Comparison of ENCODE assay signal across 14 cellular contexts in the genomic region with DNA sequence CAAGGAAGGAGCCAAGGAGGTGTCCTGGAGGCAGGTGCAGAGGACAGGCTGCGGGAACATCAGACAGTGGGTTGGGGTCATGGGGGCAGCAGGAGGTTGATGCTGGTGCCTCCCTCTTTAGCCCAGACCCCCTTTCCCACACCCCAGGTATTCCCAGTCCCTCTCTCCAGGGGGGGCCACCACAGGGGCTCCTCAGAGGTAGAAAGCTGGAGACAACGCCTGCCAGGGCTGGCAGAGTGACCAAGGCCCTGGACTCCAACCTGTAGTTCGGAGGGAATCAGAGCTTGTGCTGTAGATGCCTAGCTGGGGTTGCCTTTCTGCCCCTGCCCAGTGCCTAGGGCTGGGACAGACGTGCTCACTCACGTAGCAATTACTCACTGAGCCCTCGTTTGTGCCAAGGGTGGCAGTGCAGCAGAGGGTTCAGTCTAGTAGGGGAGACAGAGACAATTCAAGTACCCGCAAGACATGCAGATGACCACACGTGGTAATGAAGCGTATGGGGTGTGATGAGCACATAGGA.
DNase-seq lines count a peak whose midpoint lies in the region; ATAC-seq, FAIRE-seq and TF ChIP-seq lines count a peak whose summit lies in the region.
"Had no signal": no experiment of that assay in that cellular context is flagged by ENCODE, and none has a peak within 500 bp of the region (broad histone marks: within the 10 kb centered on the region; RNA-seq: fewer than 3 reads in every experiment).

No MANE protein-coding gene starts in this region.

- no peaks in the 10 kb centered on the region for H3K27me3 ChIP-seq in right atrium auricular region
- H3K27me3 ChIP-seq in H1 (replicated peaks in 1 of 4; ENCODE audit: control insufficient read depth in 3 of 4, extremely low read depth in 1 of 4, insufficient read depth in 3 of 4, low read length in 3 of 4), result no peaks in the 10 kb centered on the region
- no peaks in the 10 kb centered on the region for H3K27me3 ChIP-seq in keratinocyte (ENCODE audit: control insufficient read depth, extremely low read depth, insufficient read depth, low read length)
- H3K27me3 ChIP-seq: BLaER1 treated with 17β-estradiol and CSF1 and Interleukin-3, amounts not matched to agents 10 nM and 100 nM had no signal

- H2AFZ ChIP-seq in H1 (ENCODE audit: low read length) (no peak overlapping the region), keratinocyte (ENCODE audit: control insufficient read depth, low read length) (no peak overlapping the region)

- no peak overlapping the region for H3K23ac ChIP-seq in H1 (ENCODE audit: insufficient read length)

- H3K36me3 ChIP-seq in right atrium auricular region (no peaks in the 10 kb centered on the region), H1 (ENCODE audit: control insufficient read depth in 2 of 4, insufficient read depth in 4 of 4, low read length in 3 of 4) (no peaks in the 10 kb centered on the region), keratinocyte (ENCODE audit: control insufficient read depth in 2 of 2, extremely low read depth in 1 of 2, insufficient read depth in 2 of 2, low read length in 2 of 2) (no peaks in the 10 kb centered on the region)
- H3K36me3 ChIP-seq: BLaER1 treated with 17β-estradiol and CSF1 and Interleukin-3, amounts not matched to agents 10 nM and 100 nM had no signal

- 91% methylated on average over 9 of the region's 9 CpGs; no CpG with 5 or more reads in 1 of the 2 experiments for WGBS in H1 (ENCODE audit: extremely low coverage in 1 of 2, insufficient coverage in 1 of 2, insufficient read length in 1 of 2, insufficient replicate concordance in 2 of 2, low coverage in 1 of 2, low lambda C conversion rate in 2 of 2, missing lambda C conversion rate in 1 of 2), 2 experiments

- no peaks in the 10 kb centered on the region for H3K79me2 ChIP-seq in H1 (ENCODE audit: control insufficient read depth in 1 of 2, insufficient read depth in 2 of 2, low read length in 2 of 2)
- no peaks in the 10 kb centered on the region for H3K79me2 ChIP-seq in keratinocyte (ENCODE audit: control insufficient read depth, insufficient read depth, low read length)

- H3K18ac ChIP-seq in H1 (ENCODE audit: extremely low read depth, low read length), result no peak overlapping the region

- no peak overlapping the region for H4K91ac ChIP-seq in H1 (replicated peaks; ENCODE audit: insufficient read length, low read length)

- H3K79me1 ChIP-seq in H1 (ENCODE audit: low read depth, low read length), result no peaks in the 10 kb centered on the region

- H2BK15ac ChIP-seq in H1 (ENCODE audit: low read length), result peak overlapping the region; percentile 83; the same call in 1 of the 2 replicates

- peak; percentile 13 for DNase-seq in right atrium auricular region (ENCODE audit: low spot score)
- no peak for DNase-seq in left cardiac atrium
- no peak for DNase-seq in H1 (ENCODE audit: low read depth in 1 of 2, low spot score in 2 of 2)
- no peak for DNase-seq in keratinocyte (ENCODE audit: low read depth, low spot score)
- DNase-seq in progenitor cell of endocrine pancreas (ENCODE audit: low spot score, unreplicated experiment), result peak; percentile 6
- no peak for DNase-seq in activated naive CD8-positive, alpha-beta T cell treated with anti-CD3 and anti-CD28 coated beads for 36 hours
- DNase-seq in activated T-helper 1 cell treated with anti-CD3 and anti-CD28 coated beads, Interleukin-12 subunit alpha, Interleukin-12 subunit beta, Interleukin-2, Interleukin-4 antibody, amounts not matched to agents 30 ng/mL and 10 ng/mL and 1 ng/mL, durations not matched to agents 14 hours and 24 hours and 36 hours (ENCODE audit: low spot score), result no peak
- no peak for DNase-seq in NOMO-1 (lab: John Stamatoyannopoulos, UW; ENCODE audit: unreplicated experiment in 2 of 2)
- DNase-seq: ACHN; CD4-positive, CD25-positive, alpha-beta regulatory T cell; DMS 273 treated with DMSO at 0.1 percent for 48 hours had no signal

- no peak overlapping the region for H4K8ac ChIP-seq in H1 (ENCODE audit: extremely low read depth, insufficient read depth, low read length)

- dilution Hi-C loops in keratinocyte (cut with MboI; ENCODE audit: extremely low pct_ligation_motif_present, low sequenced_read_pairs), result no loop called here

- no peak overlapping the region for H2BK5ac ChIP-seq in H1 (ENCODE audit: low read depth, low read length)

- peaks cover 0 to 5% of the 10 kb centered on the region in 2 donors for H3K9me3 ChIP-seq in right atrium auricular region
- peaks cover 0 to 5% of the 10 kb centered on the region in 2 experiments; a peak in 1 of 4 replicates for H3K9me3 ChIP-seq in H1 (ENCODE audit: insufficient read depth in 2 of 2, low read depth in 1 of 2, low read length in 1 of 2)
- H3K9me3 ChIP-seq in keratinocyte (ENCODE audit: control insufficient read depth, low read depth, low read length), result no peaks in the 10 kb centered on the region

- no peak for TF ChIP-seq POLR2A in H1 (IDR thresholded peaks at IDR 0.05; ENCODE audit: control extremely low read depth in 1 of 2, low read depth in 2 of 2, low read length in 2 of 2)

- H4K20me1 ChIP-seq in H1 (replicated peaks in 1 of 2; ENCODE audit: control insufficient read depth in 1 of 2, insufficient read depth in 2 of 2, low read length in 2 of 2), result no peaks in the 10 kb centered on the region
- H4K20me1 ChIP-seq in keratinocyte (ENCODE audit: control insufficient read depth, extremely low read depth, insufficient read depth, low read length), result no peaks in the 10 kb centered on the region
- H4K20me1 ChIP-seq: BLaER1 treated with 17β-estradiol and CSF1 and Interleukin-3, amounts not matched to agents 10 nM and 100 nM had no signal

- no peak overlapping the region for H3K27ac Mint-ChIP-seq in progenitor cell of endocrine pancreas
- H3K27ac Mint-ChIP-seq in activated naive CD8-positive, alpha-beta T cell treated with anti-CD3 and anti-CD28 coated beads for 36 hours, result no peak overlapping the region
- H3K27ac Mint-ChIP-seq in activated T-helper 1 cell treated with anti-CD3 and anti-CD28 coated beads, Interleukin-12 subunit alpha, Interleukin-12 subunit beta, Interleukin-2, Interleukin-4 antibody, amounts not matched to agents 30 ng/mL and 10 ng/mL and 1 ng/mL, durations not matched to agents 14 hours and 24 hours and 36 hours, result no peak overlapping the region

- no peaks in the 10 kb centered on the region for H3K9me1 ChIP-seq in keratinocyte (ENCODE audit: control insufficient read depth, extremely low read depth, insufficient read depth, low read length)

- TF ChIP-seq EP300 in H1 (IDR thresholded peaks at IDR 0.05; ENCODE audit: borderline replicate concordance in 1 of 2, low read depth in 2 of 2, low read length in 2 of 2), result no peak

- TF ChIP-seq CTCF in right atrium auricular region (IDR thresholded peaks at IDR 0.05), result no peak
- TF ChIP-seq CTCF in H1 (IDR thresholded peaks at IDR 0.05; ENCODE audit: control extremely low read depth in 1 of 3, insufficient read depth in 1 of 3, low read depth in 1 of 3, low read length in 3 of 3), result no peak
- TF ChIP-seq CTCF in keratinocyte (optimal IDR thresholded peaks at IDR 0.05 in 1 of 3, IDR thresholded peaks at IDR 0.05 in 1 of 3, conservative IDR thresholded peaks at IDR 0.05 in 1 of 3; ENCODE audit: extremely low read depth in 1 of 3, insufficient read depth in 2 of 3, low read length in 3 of 3), result peak in 1 of 3 experiments; percentile 5
- TF ChIP-seq CTCF in progenitor cell of endocrine pancreas (IDR thresholded peaks at IDR 0.05; ENCODE audit: unreplicated experiment), result no peak

- no peak overlapping the region for H3K4me3 ChIP-seq in right atrium auricular region
- no peak overlapping the region for H3K4me3 ChIP-seq in H1 (ENCODE audit: extremely low read depth in 1 of 4, insufficient read depth in 2 of 4, low read depth in 3 of 4, low read length in 4 of 4)
- H3K4me3 ChIP-seq in keratinocyte (ENCODE audit: control insufficient read depth in 2 of 3, extremely low read depth in 1 of 3, insufficient read depth in 2 of 3, low read depth in 1 of 3, low read length in 3 of 3), result no peak overlapping the region
- H3K4me3 ChIP-seq: BLaER1 treated with 17β-estradiol and CSF1 and Interleukin-3, amounts not matched to agents 10 nM and 100 nM had no signal

- POLR2A ChIA-PET in H1 (lab: Charles Lee; ENCODE audit: partially characterized antibody), result no interaction called here

- H3K27ac ChIP-seq in right atrium auricular region (no peak overlapping the region), H1 (ENCODE audit: low read depth, low read length) (no peak overlapping the region), keratinocyte (ENCODE audit: control insufficient read depth, insufficient read depth, low read length) (no peak overlapping the region)
- H3K27ac ChIP-seq: BLaER1 treated with 17β-estradiol and CSF1 and Interleukin-3, amounts not matched to agents 10 nM and 100 nM had no signal

- no peak overlapping the region for H3K4ac ChIP-seq in H1 (replicated peaks; ENCODE audit: insufficient read length, low read depth, low read length)

- H3K9ac ChIP-seq in H1 (replicated peaks in 1 of 4; ENCODE audit: extremely low read depth in 1 of 4, low read depth in 3 of 4, low read length in 3 of 4), result no peak overlapping the region
- H3K9ac ChIP-seq in keratinocyte (ENCODE audit: control insufficient read depth, extremely low read depth, insufficient read depth, low read length), result no peak overlapping the region
- H3K9ac ChIP-seq: BLaER1 treated with 17β-estradiol and CSF1 and Interleukin-3, amounts not matched to agents 10 nM and 100 nM had no signal

- no peak overlapping the region; the same call in 1 of the 2 replicates for H2AK5ac ChIP-seq in H1 (ENCODE audit: low read depth, low read length)

- H2BK12ac ChIP-seq in H1 (ENCODE audit: low read depth, low read length), result no peak overlapping the region; the same call in 1 of the 2 replicates

- H3K9me3 Mint-ChIP-seq in progenitor cell of endocrine pancreas (ENCODE audit: low read depth), result peaks cover 7% of the 10 kb centered on the region
- H3K9me3 Mint-ChIP-seq in activated naive CD8-positive, alpha-beta T cell treated with anti-CD3 and anti-CD28 coated beads for 36 hours, result peaks cover under 1% of the 10 kb centered on the region
- peaks cover 1% of the 10 kb centered on the region for H3K9me3 Mint-ChIP-seq in activated T-helper 1 cell treated with anti-CD3 and anti-CD28 coated beads, Interleukin-12 subunit alpha, Interleukin-12 subunit beta, Interleukin-2, Interleukin-4 antibody, amounts not matched to agents 30 ng/mL and 10 ng/mL and 1 ng/mL, durations not matched to agents 14 hours and 24 hours and 36 hours

- no peak for TF ChIP-seq RAD21 in H1 (IDR thresholded peaks at IDR 0.05 in 1 of 2, conservative IDR thresholded peaks at IDR 0.05 in 1 of 2; ENCODE audit: low read depth in 2 of 2, low read length in 2 of 2)

- no peak overlapping the region for H2BK120ac ChIP-seq in H1 (replicated peaks; ENCODE audit: low read depth, low read length)

- CTCF ChIA-PET in H1 (lab: Charles Lee; ENCODE audit: partially characterized antibody), result interaction anchor here (0.7 to 2.9 kb wide), 7 partner anchors 14 to 320 kb away, joined by 3 to 17 read pairs (median 3); no protein-coding TSS in a partner anchor

- no peak for ATAC-seq in left cardiac atrium
- ATAC-seq: HCT116 had no signal

- FAIRE-seq in H1 (lab: Jason Lieb, UNC), result no peak
- FAIRE-seq in keratinocyte (lab: Jason Lieb, UNC), result peak; percentile 79
- FAIRE-seq: H54 had no signal

- H3K4me2 ChIP-seq in H1 (ENCODE audit: insufficient read depth in 1 of 2, low read depth in 2 of 2, low read length in 2 of 2) (no peak overlapping the region), keratinocyte (ENCODE audit: control insufficient read depth, extremely low read depth, insufficient read depth, low read depth, low read length) (peak overlapping the region; percentile 14)
- H3K4me2 ChIP-seq: BLaER1 treated with 17β-estradiol and CSF1 and Interleukin-3, amounts not matched to agents 10 nM and 100 nM had no signal

- no peak overlapping the region for H2BK20ac ChIP-seq in H1 (ENCODE audit: low read length)

- peaks cover 4% of the 10 kb centered on the region for H3K4me1 Mint-ChIP-seq in progenitor cell of endocrine pancreas (ENCODE audit: low read depth)
- H3K4me1 Mint-ChIP-seq in activated naive CD8-positive, alpha-beta T cell treated with anti-CD3 and anti-CD28 coated beads for 36 hours, result no peaks in the 10 kb centered on the region
- no peaks in the 10 kb centered on the region for H3K4me1 Mint-ChIP-seq in activated T-helper 1 cell treated with anti-CD3 and anti-CD28 coated beads, Interleukin-12 subunit alpha, Interleukin-12 subunit beta, Interleukin-2, Interleukin-4 antibody, amounts not matched to agents 30 ng/mL and 10 ng/mL and 1 ng/mL, durations not matched to agents 14 hours and 24 hours and 36 hours (ENCODE audit: low read depth)
- H3K4me1 Mint-ChIP-seq: CD4-positive, CD25-positive, alpha-beta regulatory T cell had no signal

- H3K4me3 Mint-ChIP-seq in progenitor cell of endocrine pancreas (ENCODE audit: low read depth), result no peak overlapping the region
- no peak overlapping the region for H3K4me3 Mint-ChIP-seq in activated naive CD8-positive, alpha-beta T cell treated with anti-CD3 and anti-CD28 coated beads for 36 hours
- no peak overlapping the region for H3K4me3 Mint-ChIP-seq in activated T-helper 1 cell treated with anti-CD3 and anti-CD28 coated beads, Interleukin-12 subunit alpha, Interleukin-12 subunit beta, Interleukin-2, Interleukin-4 antibody, amounts not matched to agents 30 ng/mL and 10 ng/mL and 1 ng/mL, durations not matched to agents 14 hours and 24 hours and 36 hours
- H3K4me3 Mint-ChIP-seq: CD4-positive, CD25-positive, alpha-beta regulatory T cell had no signal

- no peak overlapping the region for H3K14ac ChIP-seq in H1 (ENCODE audit: insufficient read length)

- no peaks in the 10 kb centered on the region for H3K4me1 ChIP-seq in right atrium auricular region
- no peaks in the 10 kb centered on the region; a peak in 2 of 7 replicates for H3K4me1 ChIP-seq in H1 (replicated peaks in 1 of 4; ENCODE audit: control insufficient read depth in 3 of 4, insufficient read depth in 4 of 4, low read length in 3 of 4)
- H3K4me1 ChIP-seq in keratinocyte (ENCODE audit: control insufficient read depth, extremely low read depth, insufficient read depth, low read length), result peaks cover 15% of the 10 kb centered on the region
- H3K4me1 ChIP-seq: BLaER1 treated with 17β-estradiol and CSF1 and Interleukin-3, amounts not matched to agents 10 nM and 100 nM had no signal

- H3K23me2 ChIP-seq in H1 (ENCODE audit: low read depth, low read length), result no peaks in the 10 kb centered on the region

- no peaks in the 10 kb centered on the region for H3K36me3 Mint-ChIP-seq in progenitor cell of endocrine pancreas (ENCODE audit: insufficient read depth)
- no peaks in the 10 kb centered on the region for H3K36me3 Mint-ChIP-seq in activated naive CD8-positive, alpha-beta T cell treated with anti-CD3 and anti-CD28 coated beads for 36 hours
- H3K36me3 Mint-ChIP-seq in activated T-helper 1 cell treated with anti-CD3 and anti-CD28 coated beads, Interleukin-12 subunit alpha, Interleukin-12 subunit beta, Interleukin-2, Interleukin-4 antibody, amounts not matched to agents 30 ng/mL and 10 ng/mL and 1 ng/mL, durations not matched to agents 14 hours and 24 hours and 36 hours (ENCODE audit: low read depth), result no peaks in the 10 kb centered on the region
- H3K36me3 Mint-ChIP-seq: CD4-positive, CD25-positive, alpha-beta regulatory T cell had no signal

- no peak overlapping the region for H4K5ac ChIP-seq in H1 (ENCODE audit: insufficient read length, low read depth, low read length)

- no peak overlapping the region for H3K56ac ChIP-seq in H1 (replicated peaks; ENCODE audit: insufficient read length, low read depth, low read length)

- H3K27me3 Mint-ChIP-seq in progenitor cell of endocrine pancreas, result peaks cover 14% of the 10 kb centered on the region
- peaks cover 42% of the 10 kb centered on the region for H3K27me3 Mint-ChIP-seq in activated naive CD8-positive, alpha-beta T cell treated with anti-CD3 and anti-CD28 coated beads for 36 hours
- peaks cover 3% of the 10 kb centered on the region for H3K27me3 Mint-ChIP-seq in activated T-helper 1 cell treated with anti-CD3 and anti-CD28 coated beads, Interleukin-12 subunit alpha, Interleukin-12 subunit beta, Interleukin-2, Interleukin-4 antibody, amounts not matched to agents 30 ng/mL and 10 ng/mL and 1 ng/mL, durations not matched to agents 14 hours and 24 hours and 36 hours (ENCODE audit: insufficient read depth)

- intact Hi-C loops in left cardiac atrium (cut with DNase I), result no loop called here
- intact Hi-C loops in activated T-helper 1 cell treated with anti-CD3 and anti-CD28 coated beads, Interleukin-12 subunit alpha, Interleukin-12 subunit beta, Interleukin-2, Interleukin-4 antibody, amounts not matched to agents 30 ng/mL and 10 ng/mL and 1 ng/mL, durations not matched to agents 14 hours and 24 hours and 36 hours (cut with micrococcal nuclease), result no loop called here

Comparison
In these comparisons a context has a peak if more than half of its experiments do, and no peak if none do; other contexts are left out.
1. DNase-seq: peak in right atrium auricular region (single experiment) and progenitor cell of endocrine pancreas (single experiment); none in left cardiac atrium (single experiment), H1 (0 of 2), keratinocyte (single experiment), activated naive CD8-positive, alpha-beta T cell treated with anti-CD3 and anti-CD28 coated beads for 36 hours (single experiment), activated T-helper 1 cell treated with anti-CD3 and anti-CD28 coated beads, Interleukin-12 subunit alpha, Interleukin-12 subunit beta, Interleukin-2, Interleukin-4 antibody, amounts not matched to agents 30 ng/mL and 10 ng/mL and 1 ng/mL, durations not matched to agents 14 hours and 24 hours and 36 hours (single experiment) and NOMO-1 (0 of 2).